ENCODE assay signal across 9 cellular contexts in genomic region chr2:174013310-174013751, GRCh38. TPM values are rescaled to one million over a fixed set of nuclear protein-coding genes. Genes with fewer than 3 reads are reported as not detected.
DNase-seq lines count a peak whose midpoint lies in the region; ATAC-seq and TF ChIP-seq lines count a peak whose summit lies in the region.
"Had no signal": no experiment of that assay in that cellular context is flagged by ENCODE, and none has a peak within 500 bp of the region (broad histone marks: within the 10 kb centered on the region; RNA-seq: fewer than 3 reads in every experiment).

No MANE protein-coding gene starts in this region.

- no peak for TF ChIP-seq CTCF in CD14-positive monocyte (IDR thresholded peaks at IDR 0.05)
- TF ChIP-seq CTCF in parathyroid adenoma (IDR thresholded peaks at IDR 0.05), result no peak

- no peaks in the 10 kb centered on the region for H3K27me3 ChIP-seq in parathyroid adenoma (ENCODE audit: control insufficient read depth, insufficient read depth, low read length)

- no peak overlapping the region for H3K9ac ChIP-seq in parathyroid adenoma

- no peaks in the 10 kb centered on the region for H3K9me3 Mint-ChIP-seq in CD14-positive monocyte
- no peaks in the 10 kb centered on the region for H3K9me3 Mint-ChIP-seq in activated T-helper 17 cell treated with anti-CD3 and anti-CD28 coated beads, Interleukin-2, amount 50 U/mL, for 72 hours
- no peaks in the 10 kb centered on the region for H3K9me3 Mint-ChIP-seq in activated naive CD4-positive, alpha-beta T cell treated with anti-CD3 and anti-CD28 coated beads for 36 hours

- H3K4me3 Mint-ChIP-seq in CD14-positive monocyte, result peak overlapping the region; percentile 75 to 84
- H3K4me3 Mint-ChIP-seq in activated T-helper 17 cell treated with anti-CD3 and anti-CD28 coated beads, Interleukin-2, amount 50 U/mL, for 72 hours, result peak overlapping the region; percentile 67
- no peak overlapping the region for H3K4me3 Mint-ChIP-seq in activated naive CD4-positive, alpha-beta T cell treated with anti-CD3 and anti-CD28 coated beads for 36 hours

- no peak for DNase-seq in CD14-positive monocyte (ENCODE audit: low spot score)
- DNase-seq in left cardiac atrium, result peak; percentile 50
- DNase-seq in NCI-H2107 treated with DMSO at 0.1 percent for 48 hours (lab: John Stamatoyannopoulos, UW; ENCODE audit: unreplicated experiment), result no peak
- DNase-seq in activated naive CD4-positive, alpha-beta T cell treated with Interleukin-2 at 50 U/mL for 16 hours, result no peak
- DNase-seq in activated naive CD4-positive, alpha-beta T cell treated with anti-CD3 and anti-CD28 coated beads for 36 hours, result no peak
- DNase-seq: NCI-H2107 had no signal

- H3K4me1 Mint-ChIP-seq in CD14-positive monocyte, result peaks cover 65% of the 10 kb centered on the region
- H3K4me1 Mint-ChIP-seq in activated T-helper 17 cell treated with anti-CD3 and anti-CD28 coated beads, Interleukin-2, amount 50 U/mL, for 72 hours, result peaks cover 5% of the 10 kb centered on the region
- H3K4me1 Mint-ChIP-seq in activated naive CD4-positive, alpha-beta T cell treated with anti-CD3 and anti-CD28 coated beads for 36 hours (ENCODE audit: low read depth), result no peaks in the 10 kb centered on the region

- CTCF ChIA-PET in activated naive CD4-positive, alpha-beta T cell treated with anti-CD3 and anti-CD28 coated beads for 36 hours (lab: Charles Lee), result no interaction called here

- H3K27ac ChIP-seq in parathyroid adenoma, result peak overlapping the region; percentile 74

- intact Hi-C loops in CD14-positive monocyte (cut with micrococcal nuclease), result no loop called here
- intact Hi-C loops in left cardiac atrium (cut with DNase I), result no loop called here
- intact Hi-C loops in activated naive CD4-positive, alpha-beta T cell treated with anti-CD3 and anti-CD28 coated beads for 36 hours (cut with micrococcal nuclease), result no loop called here

- H2AFZ ChIP-seq in parathyroid adenoma, result peak overlapping the region; percentile 96

- peaks cover 3 to 13% of the 10 kb centered on the region in 2 donors for H3K36me3 Mint-ChIP-seq in CD14-positive monocyte
- no peaks in the 10 kb centered on the region for H3K36me3 Mint-ChIP-seq in activated T-helper 17 cell treated with anti-CD3 and anti-CD28 coated beads, Interleukin-2, amount 50 U/mL, for 72 hours (ENCODE audit: low read depth)
- no peaks in the 10 kb centered on the region for H3K36me3 Mint-ChIP-seq in activated naive CD4-positive, alpha-beta T cell treated with anti-CD3 and anti-CD28 coated beads for 36 hours (ENCODE audit: low read depth)

- H3K4me2 ChIP-seq in parathyroid adenoma (ENCODE audit: low read length), result peak overlapping the region; percentile 66

- H3K27ac Mint-ChIP-seq in CD14-positive monocyte, result peak overlapping the region; percentile 91 to 97 (median 96)
- H3K27ac Mint-ChIP-seq in activated T-helper 17 cell treated with anti-CD3 and anti-CD28 coated beads, Interleukin-2, amount 50 U/mL, for 72 hours, result no peak overlapping the region
- H3K27ac Mint-ChIP-seq in activated naive CD4-positive, alpha-beta T cell treated with anti-CD3 and anti-CD28 coated beads for 36 hours, result no peak overlapping the region

- H3K4me3 ChIP-seq in parathyroid adenoma (ENCODE audit: low read depth, low read length), result no peak overlapping the region

- H3K4me1 ChIP-seq in parathyroid adenoma, result no peaks in the 10 kb centered on the region

- H3K36me3 ChIP-seq in parathyroid adenoma (ENCODE audit: control insufficient read depth, insufficient read depth, low read length), result no peaks in the 10 kb centered on the region

- H3K79me2 ChIP-seq in parathyroid adenoma, result no peaks in the 10 kb centered on the region

- H3K9me3 ChIP-seq in parathyroid adenoma (ENCODE audit: control insufficient read depth, low read length), result no peaks in the 10 kb centered on the region

- no peak for ATAC-seq in activated T-helper 17 cell treated with anti-CD3 and anti-CD28 coated beads, Interleukin-2, amount 50 U/mL, for 72 hours (replicated peaks)
- ATAC-seq in left cardiac atrium, result peak; percentile 65 to 85
- ATAC-seq in HG03460 (IDR thresholded peaks at IDR 0.05; ENCODE audit: unreplicated experiment), result no peak

- H3K27me3 Mint-ChIP-seq in CD14-positive monocyte (ENCODE audit: low read depth in 3 of 3), result no peaks in the 10 kb centered on the region
- H3K27me3 Mint-ChIP-seq in activated T-helper 17 cell treated with anti-CD3 and anti-CD28 coated beads, Interleukin-2, amount 50 U/mL, for 72 hours, result peaks cover 5% of the 10 kb centered on the region
- H3K27me3 Mint-ChIP-seq in activated naive CD4-positive, alpha-beta T cell treated with anti-CD3 and anti-CD28 coated beads for 36 hours (ENCODE audit: low read depth), result peaks cover 8% of the 10 kb centered on the region

RNA-seq across cellular contexts. Expression of gene SP3, which starts 48.2 kb away (rescaled TPM):
- polyA plus RNA-seq in CD14-positive monocyte, result 10 to 100 TPM; 44.8 to 54.2 TPM
- total RNA-seq in activated T-helper 17 cell treated with anti-CD3 and anti-CD28 coated beads, Interleukin-2, amount 50 U/mL, for 72 hours, result 100 to 1,000 TPM in 1 of 2 donors, 10 to 100 TPM in 1; 84.4 to 103 TPM
- 10 to 100 TPM; 42.9 to 49.0 TPM for total RNA-seq in left cardiac atrium
- 10 to 100 TPM; 89.8 to 99.7 TPM for total RNA-seq in activated naive CD4-positive, alpha-beta T cell treated with anti-CD3 and anti-CD28 coated beads for 36 hours

Comparison
In these comparisons a context has a peak if more than half of its experiments do, and no peak if none do; other contexts are left out.
1. H3K27ac Mint-ChIP-seq: peak in CD14-positive monocyte (7 of 7); none in activated T-helper 17 cell treated with anti-CD3 and anti-CD28 coated beads, Interleukin-2, amount 50 U/mL, for 72 hours (single experiment) and activated naive CD4-positive, alpha-beta T cell treated with anti-CD3 and anti-CD28 coated beads for 36 hours (single experiment).
2. ATAC-seq: peak in left cardiac atrium (2 of 2); none in activated T-helper 17 cell treated with anti-CD3 and anti-CD28 coated beads, Interleukin-2, amount 50 U/mL, for 72 hours (single experiment) and HG03460 (single experiment).